17 cellular contexts compared by ENCODE assay signal in the genomic region with DNA sequence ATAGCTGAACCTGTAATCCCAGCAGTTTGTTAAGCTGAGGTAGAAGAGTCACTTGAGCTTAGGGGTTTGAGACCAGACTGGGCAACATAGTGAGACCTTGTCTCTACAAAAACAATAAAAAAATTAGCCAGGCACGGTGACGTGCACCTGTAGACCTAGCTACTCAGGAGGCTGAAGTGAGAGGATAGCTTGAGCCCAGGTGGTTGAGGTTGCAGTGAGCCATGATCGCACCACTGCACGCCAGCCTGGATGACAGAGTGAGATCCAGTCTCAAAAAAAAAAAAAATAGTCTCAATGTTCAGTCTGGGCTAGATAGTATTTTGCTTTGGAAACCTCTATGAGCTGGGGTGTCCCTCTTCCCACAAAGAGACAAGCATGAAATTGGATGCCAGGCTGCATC. TPM values are rescaled to one million over a fixed set of nuclear protein-coding genes. Genes with fewer than 3 reads are reported as not detected.
DNase-seq lines count a peak whose midpoint lies in the region; ATAC-seq and TF ChIP-seq lines count a peak whose summit lies in the region.
"Had no signal": no experiment of that assay in that cellular context is flagged by ENCODE, and none has a peak within 500 bp of the region (broad histone marks: within the 10 kb centered on the region; RNA-seq: fewer than 3 reads in every experiment).

No MANE protein-coding gene starts in this region.

- peak overlapping the region in 5 of 8 donors; percentile 47 to 79 (median 64) for H3K4me3 Mint-ChIP-seq in naive B cell
- H3K4me3 Mint-ChIP-seq: activated naive CD4-positive, alpha-beta T cell treated with anti-CD3 and anti-CD28 coated beads, Interleukin-2, amount 50 U/mL, for 24 hours; immature natural killer cell had no signal

- TF ChIP-seq CTCF in body of pancreas (IDR thresholded peaks at IDR 0.05): no peak

- ATAC-seq in GM19324 (IDR thresholded peaks at IDR 0.05; ENCODE audit: low FRiP score, unreplicated experiment) (peak; percentile 17), GM21737 (IDR thresholded peaks at IDR 0.05; ENCODE audit: unreplicated experiment) (peak; percentile 18), HG03103 (IDR thresholded peaks at IDR 0.05; ENCODE audit: low read depth, unreplicated experiment) (peak; percentile 5), naive B cell (ENCODE audit: low read depth in 2 of 2) (peak; percentile 26 to 37), body of pancreas (no peak)
- ATAC-seq: gastroesophageal sphincter had no signal

- H3K4me1 Mint-ChIP-seq in naive B cell: peaks cover 9 to 24% (median 18%) of the 10 kb centered on the region in 3 donors
- H3K4me1 Mint-ChIP-seq: activated naive CD4-positive, alpha-beta T cell treated with anti-CD3 and anti-CD28 coated beads, Interleukin-2, amount 50 U/mL, for 24 hours had no signal

- no peaks in the 10 kb centered on the region for H3K4me1 ChIP-seq in body of pancreas
- H3K4me1 ChIP-seq: gastroesophageal sphincter had no signal

- H3K9me3 ChIP-seq in body of pancreas: no peaks in the 10 kb centered on the region
- H3K9me3 ChIP-seq: gastroesophageal sphincter, neutrophil had no signal

- DNase-seq in naive B cell (no peak), body of pancreas (no peak), NCI-H2171 (lab: John Stamatoyannopoulos, UW) (no peak), foreskin melanocyte (no peak)
- DNase-seq in activated CD4-positive, CD25-positive, alpha-beta regulatory T cell (lab: John Stamatoyannopoulos, UW): no peak
- DNase-seq: activated CD8-positive, alpha-beta memory T cell treated with anti-CD3 and anti-CD28 coated beads, Interleukin-2, amount 50 U/mL, for 4 hours; C1 segment of cervical spinal cord; EL; immature natural killer cell; mesenchymal stem cell; MM.1S had no signal

- no peak overlapping the region for H3K27ac ChIP-seq in body of pancreas
- H3K27ac ChIP-seq: gastroesophageal sphincter, neutrophil had no signal

- H3K36me3 ChIP-seq in body of pancreas (replicated peaks in 1 of 2; ENCODE audit: insufficient read depth in 1 of 2, low read depth in 2 of 2): no peaks in the 10 kb centered on the region
- H3K36me3 ChIP-seq: gastroesophageal sphincter, neutrophil had no signal

- no peak overlapping the region for H3K4me3 ChIP-seq in body of pancreas
- H3K4me3 ChIP-seq: gastroesophageal sphincter had no signal

- peak overlapping the region; percentile 80 to 97 (median 89) for H3K27ac Mint-ChIP-seq in naive B cell
- H3K27ac Mint-ChIP-seq: activated naive CD4-positive, alpha-beta T cell treated with anti-CD3 and anti-CD28 coated beads, Interleukin-2, amount 50 U/mL, for 24 hours; immature natural killer cell had no signal

- no peaks in the 10 kb centered on the region for H3K36me3 Mint-ChIP-seq in naive B cell
- H3K36me3 Mint-ChIP-seq: activated naive CD4-positive, alpha-beta T cell treated with anti-CD3 and anti-CD28 coated beads, Interleukin-2, amount 50 U/mL, for 24 hours; immature natural killer cell had no signal

- peaks cover 0 to 22% (median 8%) of the 10 kb centered on the region in 3 donors for H3K27me3 Mint-ChIP-seq in naive B cell
- H3K27me3 Mint-ChIP-seq: activated naive CD4-positive, alpha-beta T cell treated with anti-CD3 and anti-CD28 coated beads, Interleukin-2, amount 50 U/mL, for 24 hours had no signal

- H3K9me3 Mint-ChIP-seq in naive B cell: no peaks in the 10 kb centered on the region
- H3K9me3 Mint-ChIP-seq: activated naive CD4-positive, alpha-beta T cell treated with anti-CD3 and anti-CD28 coated beads, Interleukin-2, amount 50 U/mL, for 24 hours; immature natural killer cell had no signal

- intact Hi-C loops in body of pancreas (cut with DNase I): no loop called here

- TF ChIP-seq POLR2A in body of pancreas (IDR thresholded peaks at IDR 0.05): no peak

- WGBS in body of pancreas, 2 donors: 68 to 71% methylated on average over 4 of the region's 4 CpGs

- H3K27me3 ChIP-seq in body of pancreas: no peaks in the 10 kb centered on the region
- H3K27me3 ChIP-seq: gastroesophageal sphincter, neutrophil had no signal

RNA-seq across cellular contexts. Expression of gene IQGAP2, which starts 51.9 kb away (rescaled TPM):
- polyA plus RNA-seq in naive B cell (ENCODE audit: low read depth in 6 of 6): 1 to 10 TPM; 2.7 to 9.8 (median 6.2) TPM
- total RNA-seq in body of pancreas: 10 to 100 TPM; 41.2 to 49.5 TPM
